Comparison of ENCODE assay signal across 21 cellular contexts in genomic region chr13:111168116-111168515, GRCh38.
"Had no signal": no experiment of that assay in that cellular context is flagged by ENCODE, and none has a peak within 500 bp of the region (broad histone marks: within the 10 kb centered on the region; RNA-seq: fewer than 3 reads in every experiment).

No MANE protein-coding gene starts in this region.

- H3K9me3 ChIP-seq: ovary, right lobe of liver, stomach, testis had no signal

- DNase-seq: activated CD4-positive, alpha-beta memory T cell treated with anti-CD3 and anti-CD28 coated beads for 36 hours; activated CD4-positive, alpha-beta T cell treated with anti-CD3 and anti-CD28 coated beads for 4 hours; activated naive CD4-positive, alpha-beta T cell treated with Interleukin-2 at 50 U/mL for 16 hours; activated naive CD8-positive, alpha-beta T cell treated with anti-CD3 and anti-CD28 coated beads, Interleukin-2, amount 10 ng/mL, durations not matched to agents 7 days and 5 days; amygdala; effector memory CD8-positive, alpha-beta T cell; foreskin fibroblast; hypothalamus; islet precursor cell; midbrain; naive thymus-derived CD4-positive, alpha-beta T cell; ovary; right lobe of liver; stimulated activated CD4-positive, alpha-beta T cell treated with anti-CD3 and anti-CD28 coated beads, Interleukin-4, amount 100 ng/mL, for 24 hours; stomach; testis had no signal

- ATAC-seq: effector memory CD8-positive, alpha-beta T cell; left lobe of liver; naive thymus-derived CD4-positive, alpha-beta T cell; stimulated activated effector memory CD8-positive, alpha-beta T cell treated with anti-CD3 and anti-CD28 coated beads, Interleukin-12 subunit alpha, Interleukin-12 subunit beta, amount 100 ng/mL, for 72 hours had no signal

- H3K36me3 ChIP-seq: cardiac muscle cell, ovary, right lobe of liver had no signal

- H3K27ac Mint-ChIP-seq: activated CD4-positive, alpha-beta memory T cell treated with anti-CD3 and anti-CD28 coated beads for 36 hours; activated naive CD8-positive, alpha-beta T cell treated with anti-CD3 and anti-CD28 coated beads, Interleukin-2, amount 10 ng/mL, durations not matched to agents 7 days and 5 days; T-helper 2 cell treated with Interferon-gamma antibody and Interleukin-4, amounts not matched to agents 5 μg/mL and 100 μg/mL, for 36 hours had no signal

- H3K27me3 Mint-ChIP-seq: activated CD4-positive, alpha-beta memory T cell treated with anti-CD3 and anti-CD28 coated beads for 36 hours; activated naive CD8-positive, alpha-beta T cell treated with anti-CD3 and anti-CD28 coated beads, Interleukin-2, amount 10 ng/mL, durations not matched to agents 7 days and 5 days; effector memory CD8-positive, alpha-beta T cell; naive thymus-derived CD4-positive, alpha-beta T cell had no signal

- H3K4me1 ChIP-seq: right lobe of liver, testis had no signal

- H3K27me3 ChIP-seq: cardiac muscle cell, ovary, right lobe of liver, stomach, testis had no signal

- H3K27ac ChIP-seq: cardiac muscle cell, ovary, right lobe of liver, stomach, testis had no signal

- H3K4me3 ChIP-seq: cardiac muscle cell, lung, ovary, right lobe of liver, stomach, testis had no signal

- H3K9me3 Mint-ChIP-seq: activated CD4-positive, alpha-beta memory T cell treated with anti-CD3 and anti-CD28 coated beads for 36 hours; effector memory CD8-positive, alpha-beta T cell; stimulated activated effector memory CD8-positive, alpha-beta T cell treated with anti-CD3 and anti-CD28 coated beads, Interleukin-12 subunit alpha, Interleukin-12 subunit beta, amount 100 ng/mL, for 72 hours had no signal

- H3K4me3 Mint-ChIP-seq: activated CD4-positive, alpha-beta memory T cell treated with anti-CD3 and anti-CD28 coated beads for 36 hours; effector memory CD8-positive, alpha-beta T cell; stimulated activated effector memory CD8-positive, alpha-beta T cell treated with anti-CD3 and anti-CD28 coated beads, Interleukin-12 subunit alpha, Interleukin-12 subunit beta, amount 100 ng/mL, for 72 hours; T-helper 2 cell treated with Interferon-gamma antibody and Interleukin-4, amounts not matched to agents 5 μg/mL and 100 μg/mL, for 36 hours had no signal
